ENCODE assay signal across 1 cellular context in genomic region chr3:56370991-56371775, GRCh38.
TF ChIP-seq lines count a peak whose summit lies in the region.

No MANE protein-coding gene starts in this region.

TF ChIP-seq in WTC11, 78 proteins besides CTCF, POLR2A, EP300 and RAD21 (continued from another document):
- no peak for TF ChIP-seq PRDM15 (CRISPR knock-in tag; IDR thresholded peaks at IDR 0.05)
- TF ChIP-seq AFF4 (CRISPR knock-in tag; IDR thresholded peaks at IDR 0.05; ENCODE audit: borderline replicate concordance): no peak
- no peak for TF ChIP-seq TEAD1 (CRISPR knock-in tag; IDR thresholded peaks at IDR 0.05)
